ENCODE assay signal across 9 cellular contexts in the genomic region with DNA sequence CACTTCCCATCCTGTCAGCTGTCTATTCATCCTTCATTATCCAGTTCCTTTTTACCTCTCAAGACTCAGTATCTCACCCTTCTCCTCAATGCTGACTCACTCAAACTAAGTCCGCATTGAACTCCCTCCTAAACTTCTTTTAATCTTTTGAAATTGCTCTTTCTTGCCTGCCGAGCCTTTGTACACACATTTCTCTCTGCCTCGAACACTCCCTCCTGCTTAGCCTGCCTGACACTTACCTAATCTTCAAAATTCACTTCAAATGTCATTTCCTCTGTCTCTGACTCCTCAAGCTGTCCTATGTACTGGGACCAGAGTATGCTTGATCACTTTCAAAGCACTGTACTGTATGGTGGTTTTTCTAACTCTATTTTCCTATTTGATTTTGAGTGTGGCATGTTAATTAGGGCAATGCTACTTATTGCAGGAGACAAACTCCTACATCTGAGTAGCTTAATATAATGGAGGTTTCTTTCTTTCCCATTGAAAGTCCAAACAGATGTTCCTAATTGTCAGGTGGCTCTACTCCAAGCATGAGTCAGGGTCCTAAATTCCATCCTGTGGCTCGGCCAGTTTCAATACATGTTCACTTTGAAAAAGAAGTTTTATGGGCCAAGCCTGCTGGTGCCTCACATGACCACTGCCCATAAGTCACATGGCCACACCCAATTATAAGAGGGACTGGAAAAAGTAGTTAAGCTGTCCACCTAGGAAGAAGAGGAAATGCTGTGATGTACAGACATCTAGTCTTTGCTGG.
DNase-seq lines count a peak whose midpoint lies in the region; ATAC-seq and TF ChIP-seq lines count a peak whose summit lies in the region.
"Had no signal": no experiment of that assay in that cellular context is flagged by ENCODE, and none has a peak within 500 bp of the region (broad histone marks: within the 10 kb centered on the region; RNA-seq: fewer than 3 reads in every experiment).

No MANE protein-coding gene starts in this region.

- H2AFZ ChIP-seq in neuron (ENCODE audit: low read depth, low read length): peak overlapping the region; percentile 64

- no peak for ATAC-seq in HG02981 (IDR thresholded peaks at IDR 0.05; ENCODE audit: unreplicated experiment)

- CTCF ChIA-PET in AG04449 (lab: Yijun Ruan, JAX): interaction anchor here (0.6 to 1.5 kb wide), 8 partner anchors 10 to 172 kb away, joined by 3 to 8 read pairs (median 4); a partner anchor contains a TSS

- DNase-seq in AG04449 (ENCODE audit: low read depth, low spot score): peak; percentile 73
- DNase-seq in MV-4-11 (lab: John Stamatoyannopoulos, UW): peak; percentile 8
- DNase-seq in esophagus muscularis mucosa (ENCODE audit: extremely low spot score): no peak
- DNase-seq in iPS-NIHi7 (ENCODE audit: extremely low spot score): no peak
- no peak for DNase-seq in KG1 (lab: John Stamatoyannopoulos, UW)
- no peak for DNase-seq in pons (ENCODE audit: low spot score)
- DNase-seq: C1 segment of cervical spinal cord had no signal

- peak overlapping the region in 3 of 4 donors; percentile 16 to 47 (median 34) for H3K27ac ChIP-seq in esophagus muscularis mucosa (replicated peaks in 1 of 4)

- TF ChIP-seq POLR2A in esophagus muscularis mucosa (IDR thresholded peaks at IDR 0.05; ENCODE audit: low read depth): no peak

- TF ChIP-seq CTCF in AG04449 (IDR thresholded peaks at IDR 0.05; ENCODE audit: insufficient read depth, low read length, missing control alignments) (no peak), esophagus muscularis mucosa (IDR thresholded peaks at IDR 0.05) (no peak)

- no peaks in the 10 kb centered on the region for H3K36me3 ChIP-seq in esophagus muscularis mucosa
- no peaks in the 10 kb centered on the region for H3K36me3 ChIP-seq in neuron (ENCODE audit: insufficient read depth, low read length)

- peaks cover 0 to 16% (median 10%) of the 10 kb centered on the region in 4 donors for H3K4me1 ChIP-seq in esophagus muscularis mucosa
- peaks cover 9% of the 10 kb centered on the region for H3K4me1 ChIP-seq in neuron (ENCODE audit: insufficient read depth, low read length)

- POLR2A ChIA-PET in AG04449 (lab: Yijun Ruan, JAX): interaction anchor here (0.7 to 1.3 kb wide), 4 partner anchors 12 to 171 kb away, joined by 3 to 6 read pairs (median 3); a partner anchor contains a TSS

- H3K9me3 ChIP-seq in esophagus muscularis mucosa (no peaks in the 10 kb centered on the region), neuron (ENCODE audit: low read length) (no peaks in the 10 kb centered on the region)

- TF ChIP-seq EP300 in esophagus muscularis mucosa (IDR thresholded peaks at IDR 0.05): no peak

- intact Hi-C loops in esophagus muscularis mucosa (cut with DNase I): no loop called here

- H3K4me3 ChIP-seq in AG04449 (ENCODE audit: low read depth, low read length) (peak overlapping the region; percentile 4; the same call in 1 of the 2 replicates), esophagus muscularis mucosa (no peak overlapping the region), neuron (ENCODE audit: low read length) (no peak overlapping the region)

- H3K27me3 ChIP-seq in esophagus muscularis mucosa (no peaks in the 10 kb centered on the region), neuron (ENCODE audit: insufficient read depth, low read length) (no peaks in the 10 kb centered on the region)

- 43% methylated on average over 4 of the region's 4 CpGs for WGBS in esophagus muscularis mucosa

Comparison
In these comparisons a context has a peak if more than half of its experiments do, and no peak if none do; other contexts are left out.
1. DNase-seq: peak in AG04449 (single experiment) and MV-4-11 (single experiment); none in esophagus muscularis mucosa (single experiment), iPS-NIHi7 (single experiment), KG1 (single experiment) and pons (single experiment).